In the genomic region with DNA sequence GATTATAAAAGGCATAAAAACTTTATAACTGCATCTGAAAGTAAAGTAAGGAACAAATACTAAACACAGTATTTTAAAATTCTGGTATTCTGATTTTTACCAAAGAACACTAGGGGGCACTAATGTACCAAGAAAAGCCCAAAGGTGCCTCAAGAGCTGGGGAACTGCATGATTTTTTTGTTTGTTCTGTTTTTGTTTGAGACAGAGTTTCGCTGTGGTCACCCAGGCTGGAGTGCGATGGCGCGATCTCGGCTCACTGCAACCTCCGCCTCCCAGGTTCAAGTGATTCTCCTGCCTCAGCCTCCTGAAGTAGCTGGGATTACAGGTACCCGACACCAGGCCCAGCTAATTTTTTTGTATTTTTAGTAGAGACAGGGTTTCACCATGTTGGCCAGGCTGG, we compare ENCODE assay signal across 7 cellular contexts. TPM values are rescaled to one million over a fixed set of nuclear protein-coding genes. Genes with fewer than 3 reads are reported as not detected.
DNase-seq lines count a peak whose midpoint lies in the region; FAIRE-seq and TF ChIP-seq lines count a peak whose summit lies in the region.
"Not testable (repeated sequence)": the region's sequence is repeated elsewhere in the genome, so short reads cannot be mapped to it uniquely, and the experiment has no call there.

No MANE protein-coding gene starts in this region.

- not testable (repeated sequence) for H3K27me3 ChIP-seq in adrenal gland, neural progenitor cell

- H3F3A ChIP-seq in neural progenitor cell (ENCODE audit: low read depth), result not testable (repeated sequence)

- H3K9me3 Mint-ChIP-seq in neural progenitor cell, result not testable (repeated sequence)

- TF ChIP-seq CTCF in HEK293 (tag by site-specific recombination; IDR thresholded peaks at IDR 0.05), result peak; percentile 69
- peak; percentile 37 for TF ChIP-seq CTCF in NB4 (IDR thresholded peaks at IDR 0.05; ENCODE audit: low read depth, low read length)
- TF ChIP-seq CTCF in adrenal gland (IDR thresholded peaks at IDR 0.05), result peak; percentile 65 to 78 (median 74)
- peak; percentile 86 for TF ChIP-seq CTCF in neural progenitor cell (IDR thresholded peaks at IDR 0.05)

- intact Hi-C loops in adrenal gland (cut with DNase I), result loop anchor here (5.0 kb wide), 1 partner anchor 128 kb away; no protein-coding TSS in a partner anchor

- CTCF ChIA-PET in HEK293 (lab: Yijun Ruan, JAX), result interaction anchor here (0.5 to 8.2 kb wide), 32 partner anchors 9 to 1198 kb away, joined by 3 to 228 read pairs (median 4); no protein-coding TSS in a partner anchor

- not testable (repeated sequence) for TF ChIP-seq POLR2A in NB4 (IDR thresholded peaks at IDR 0.05; ENCODE audit: extremely low read depth, insufficient read length); adrenal gland (IDR thresholded peaks at IDR 0.05)

- DNase-seq in GM04503 (ENCODE audit: low read depth), result peak; percentile 15
- peak; percentile 70 for DNase-seq in NB4 (ENCODE audit: low read depth)
- DNase-seq in RCC 7860 (ENCODE audit: low spot score), result peak; percentile 17
- peak in 3 of 7 donors; percentile 14 to 30 (median 21) for DNase-seq in adrenal gland
- peak; percentile 54 for DNase-seq in germinal center (ENCODE audit: low spot score)
- peak; percentile 76 for DNase-seq in neural progenitor cell (ENCODE audit: low spot score)

- H3K4me2 ChIP-seq in neural progenitor cell, result peak overlapping the region; percentile 43

- not testable (repeated sequence) for H4K20me1 ChIP-seq in neural progenitor cell (ENCODE audit: low read depth)

- H3K9me3 ChIP-seq in HEK293 (ENCODE audit: control insufficient read depth, insufficient read depth, low read depth, low read length); adrenal gland (replicated peaks in 1 of 3); neural progenitor cell (ENCODE audit: low read depth): not testable (repeated sequence)

- peak overlapping the region; percentile 89 for H2AFZ ChIP-seq in neural progenitor cell (replicated peaks)

- H3K4me1 ChIP-seq in HEK293 (ENCODE audit: control insufficient read depth, insufficient read depth, low read length); adrenal gland (replicated peaks in 1 of 2); neural progenitor cell: not testable (repeated sequence)

- H3K27ac ChIP-seq in HEK293 (ENCODE audit: extremely low read depth, low read depth, low read length); adrenal gland; neural progenitor cell: not testable (repeated sequence)

- H3K4me1 Mint-ChIP-seq in neural progenitor cell, result peaks cover 13% of the 10 kb centered on the region

- FAIRE-seq in RCC 7860 (lab: Jason Lieb, UNC), result peak; percentile 14

- POLR2A ChIA-PET in HEK293 (lab: Yijun Ruan, JAX), result interaction anchor here (1.2 to 1.3 kb wide), 2 partner anchors 38 to 221 kb away, joined by 3 to 5 read pairs; partner anchors contain the start of genes CABYR and OSBPL1A

- H3K4me3 ChIP-seq in HEK293 (ENCODE audit: low read depth, low read length); NB4 (ENCODE audit: low read depth, low read length); neural progenitor cell: not testable (repeated sequence)
- H3K4me3 ChIP-seq in adrenal gland, result peak overlapping the region in 1 of 4 donors; percentile 33

- H3K9ac ChIP-seq in neural progenitor cell, result not testable (repeated sequence)

- not testable (repeated sequence) for H3K36me3 ChIP-seq in HEK293 (ENCODE audit: control insufficient read depth in 2 of 2, insufficient read depth in 1 of 2, low read length in 2 of 2); adrenal gland (replicated peaks in 1 of 2); neural progenitor cell

- not testable (repeated sequence) for H3K27ac Mint-ChIP-seq in neural progenitor cell

- not testable (repeated sequence) for H3K27me3 Mint-ChIP-seq in neural progenitor cell (ENCODE audit: insufficient read depth, low read depth)

- peaks cover 28% of the 10 kb centered on the region for H3K36me3 Mint-ChIP-seq in neural progenitor cell

- H3K79me2 ChIP-seq in neural progenitor cell (ENCODE audit: low read depth), result not testable (repeated sequence)

- 3 to 18% (median 16%) methylated on average over 7 of the region's 7 CpGs for WGBS in adrenal gland, 4 donors

- not testable (repeated sequence) for H3K4me3 Mint-ChIP-seq in neural progenitor cell

TF ChIP-seq in HEK293, 187 proteins besides CTCF, POLR2A, EP300 and RAD21:
- TF ChIP-seq PRDM10 (tag by site-specific recombination; IDR thresholded peaks at IDR 0.05) (peak; percentile 27; the same call in 1 of the 2 replicates), ZNF654 (tag by site-specific recombination; IDR thresholded peaks at IDR 0.05; ENCODE audit: low read depth) (peak; percentile 81), GLIS1 (tag by site-specific recombination; IDR thresholded peaks at IDR 0.05) (peak; percentile 47), ZFP37 (tag by site-specific recombination; IDR thresholded peaks at IDR 0.05) (peak; percentile 59; the same call in 1 of the 2 replicates), ZNF501 (tag by site-specific recombination; IDR thresholded peaks at IDR 0.05) (0 out of 2 replicates have a peak, but pooled peaks have one; percentile 19), ZBTB17 (tag by site-specific recombination; IDR thresholded peaks at IDR 0.05) (peak; percentile 47; the same call in 1 of the 2 replicates), ZNF394 (tag by site-specific recombination; IDR thresholded peaks at IDR 0.05; ENCODE audit: borderline replicate concordance) (0 out of 2 replicates have a peak, but pooled peaks have one; percentile 26)
- TF ChIP-seq, protein P1, sequence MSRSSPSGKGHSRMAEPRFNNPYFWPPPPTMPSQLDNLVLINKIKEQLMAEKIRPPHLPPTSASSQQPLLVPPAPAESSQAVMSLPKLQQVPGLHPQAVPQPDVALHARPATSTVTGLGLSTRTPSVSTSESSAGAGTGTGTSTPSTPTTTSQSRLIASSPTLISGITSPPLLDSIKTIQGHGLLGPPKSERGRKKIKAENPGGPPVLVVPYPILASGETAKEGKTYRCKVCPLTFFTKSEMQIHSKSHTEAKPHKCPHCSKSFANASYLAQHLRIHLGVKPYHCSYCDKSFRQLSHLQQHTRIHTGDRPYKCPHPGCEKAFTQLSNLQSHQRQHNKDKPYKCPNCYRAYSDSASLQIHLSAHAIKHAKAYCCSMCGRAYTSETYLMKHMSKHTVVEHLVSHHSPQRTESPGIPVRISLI (tag by site-specific recombination; IDR thresholded peaks at IDR 0.05), result 0 out of 2 replicates have a peak, but pooled peaks have one; percentile 53
TF ChIP-seq in HEK293: peak in this region for 8; not testable (repeated sequence) for 179.

RNA-seq across cellular contexts. Expression of gene OSBPL1A, which starts 37.8 kb away (rescaled TPM):
- total RNA-seq in adrenal gland, result 100 to 1,000 TPM in 1 of 8 donors, 10 to 100 TPM in 7; 33.0 to 116 (median 71.4) TPM
- 10 to 100 TPM; 18.7 to 40.1 (median 21.6) TPM for polyA plus RNA-seq in adrenal gland
- total RNA-seq in neural progenitor cell (ENCODE audit: low replicate concordance), result 54.2 and 75.0 TPM in 2 replicates
